20 cellular contexts compared by ENCODE assay signal in genomic region chr19:57759096-57759495, GRCh38.
"Had no signal": no experiment of that assay in that cellular context is flagged by ENCODE, and none has a peak within 500 bp of the region (broad histone marks: within the 10 kb centered on the region; RNA-seq: fewer than 3 reads in every experiment).

No MANE protein-coding gene starts in this region.

- H3K4me3 ChIP-seq: hepatocyte, left ventricle myocardium inferior, lung, psoas muscle, right lobe of liver, testis, transverse colon had no signal

- H3K9ac ChIP-seq: parathyroid adenoma had no signal

- DNase-seq: effector memory CD8-positive, alpha-beta T cell; erythroblast; foreskin melanocyte; kidney; left cardiac atrium; left ventricle myocardium inferior; mesendoderm; naive thymus-derived CD4-positive, alpha-beta T cell; nephron progenitor cell; psoas muscle; retina; right lobe of liver; stimulated activated CD4-positive, alpha-beta T cell treated with anti-CD3 and anti-CD28 coated beads, Interleukin-4, amount 100 ng/mL, for 1 hour; stimulated activated CD8-positive, alpha-beta memory T cell treated with anti-CD3 and anti-CD28 coated beads, Interleukin-4, amount 100 ng/mL, for 48 hours; testis; transverse colon had no signal

- H3K4me1 ChIP-seq: left ventricle myocardium inferior, parathyroid adenoma, psoas muscle, right lobe of liver, testis, transverse colon had no signal

- H3K9me3 ChIP-seq: testis had no signal

- H3K27ac ChIP-seq: hepatocyte, left ventricle myocardium inferior, parathyroid adenoma, psoas muscle, right lobe of liver, testis, transverse colon had no signal

- H3K27me3 ChIP-seq: hepatocyte, right lobe of liver, testis, transverse colon had no signal

- ATAC-seq: effector memory CD8-positive, alpha-beta T cell; left cardiac atrium; naive thymus-derived CD4-positive, alpha-beta T cell; psoas muscle; stimulated activated effector memory CD8-positive, alpha-beta T cell treated with anti-CD3 and anti-CD28 coated beads, Interleukin-12 subunit alpha, Interleukin-12 subunit beta, amount 100 ng/mL, for 72 hours had no signal
